Comparison of ENCODE assay signal across 8 cellular contexts in genomic region chr9:129110740-129111142, GRCh38. TPM values are rescaled to one million over a fixed set of nuclear protein-coding genes. Genes with fewer than 3 reads are reported as not detected.
DNase-seq lines count a peak whose midpoint lies in the region; ATAC-seq lines count a peak whose summit lies in the region.

TSS of gene CRAT (minus strand) at chr9:129110793. CDS start at chr9:129110509, 284 bp downstream.

- peak; percentile 67 for ATAC-seq in GM21529 (IDR thresholded peaks at IDR 0.05; ENCODE audit: unreplicated experiment)

- DNase-seq in DMS 273 treated with DMSO at 0.1 percent for 48 hours (lab: John Stamatoyannopoulos, UW) (peak; percentile 85), OCI-M2 (lab: John Stamatoyannopoulos, UW; ENCODE audit: unreplicated experiment) (peak; percentile 71), epithelial cell of prostate (ENCODE audit: low read depth, low spot score) (peak; percentile 68), mucosa of gallbladder (ENCODE audit: low spot score) (peak; percentile 96)
- peak; percentile 95 for DNase-seq in activated T-cell treated with anti-CD3 and anti-CD28 coated beads, Interleukin-2, amount 50 U/mL, for 1 hour
- peak; percentile 92 to 95 for DNase-seq in stimulated activated CD8-positive, alpha-beta memory T cell treated with anti-CD3 and anti-CD28 coated beads, Interleukin-4, amount 100 ng/mL, for 1 hour (ENCODE audit: low read depth in 2 of 2, low spot score in 1 of 2)

- no peaks in the 10 kb centered on the region for H3K9me3 Mint-ChIP-seq in IgD-negative memory B cell

- H3K4me1 Mint-ChIP-seq in IgD-negative memory B cell, result peaks cover 12 to 17% (median 13%) of the 10 kb centered on the region in 3 donors

- H3K27ac Mint-ChIP-seq in IgD-negative memory B cell, result peak within 1 kb of the TSS; percentile 94 to 96 (median 95)

- H3K27me3 Mint-ChIP-seq in IgD-negative memory B cell, result no peaks in the 10 kb centered on the region

- H3K27ac ChIP-seq in epithelial cell of prostate, result peak within 1 kb of the TSS; percentile 82

- H3K4me3 Mint-ChIP-seq in IgD-negative memory B cell, result peak within 1 kb of the TSS; percentile 94 to 99 (median 96)

- no peaks in the 10 kb centered on the region for H3K36me3 Mint-ChIP-seq in IgD-negative memory B cell

RNA-seq across cellular contexts. Expression of gene CRAT, which starts in this region (rescaled TPM):
- 8.1 TPM for polyA plus RNA-seq in IgD-negative memory B cell
- 83.8 TPM for total RNA-seq in mucosa of gallbladder

Comparison
In these comparisons a context has a peak if more than half of its experiments do, and no peak if none do; other contexts are left out.
1. Peak in every context shown above with its lines: DNase-seq, ATAC-seq and H3K27ac ChIP-seq.